12 cellular contexts compared by ENCODE assay signal in genomic region chr6:120077489-120077888, GRCh38.
DNase-seq lines count a peak whose midpoint lies in the region; ATAC-seq and TF ChIP-seq lines count a peak whose summit lies in the region.
"Had no signal": no experiment of that assay in that cellular context is flagged by ENCODE, and none has a peak within 500 bp of the region (broad histone marks: within the 10 kb centered on the region; RNA-seq: fewer than 3 reads in every experiment).

No MANE protein-coding gene starts in this region.

- no peak overlapping the region for H3K4me3 Mint-ChIP-seq in activated T-helper 17 cell treated with anti-CD3 and anti-CD28 coated beads, Interleukin-2, amount 50 U/mL, for 72 hours
- H3K4me3 Mint-ChIP-seq: stimulated activated memory B cell treated with anti-CD40 and anti-IgM and Interleukin-4, amounts not matched to agents 10 μg/mL and 1 μg/mL and 100 μg/mL, for 72 hours had no signal

- no peaks in the 10 kb centered on the region for H3K4me1 Mint-ChIP-seq in activated T-helper 17 cell treated with anti-CD3 and anti-CD28 coated beads, Interleukin-2, amount 50 U/mL, for 72 hours
- H3K4me1 Mint-ChIP-seq: stimulated activated memory B cell treated with anti-CD40 and anti-IgM and Interleukin-4, amounts not matched to agents 10 μg/mL and 1 μg/mL and 100 μg/mL, for 72 hours had no signal

- no peaks in the 10 kb centered on the region for H3K27me3 Mint-ChIP-seq in activated T-helper 17 cell treated with anti-CD3 and anti-CD28 coated beads, Interleukin-2, amount 50 U/mL, for 72 hours
- H3K27me3 Mint-ChIP-seq: stimulated activated memory B cell treated with anti-CD40 and anti-IgM and Interleukin-4, amounts not matched to agents 10 μg/mL and 1 μg/mL and 100 μg/mL, for 72 hours had no signal

- no peaks in the 10 kb centered on the region for H3K9me3 ChIP-seq in tibial nerve

- no peak overlapping the region for H3K27ac Mint-ChIP-seq in activated T-helper 17 cell treated with anti-CD3 and anti-CD28 coated beads, Interleukin-2, amount 50 U/mL, for 72 hours
- H3K27ac Mint-ChIP-seq: stimulated activated memory B cell treated with anti-CD40 and anti-IgM and Interleukin-4, amounts not matched to agents 10 μg/mL and 1 μg/mL and 100 μg/mL, for 72 hours had no signal

- no peak for TF ChIP-seq CTCF in tibial nerve (IDR thresholded peaks at IDR 0.05)

- DNase-seq in Daoy (ENCODE audit: low read depth) (peak; percentile 4), iPS-NIHi7 (ENCODE audit: extremely low spot score) (peak; percentile 30), CD1c-positive myeloid dendritic cell (ENCODE audit: extremely low spot score) (no peak), NCI-H2196 treated with DMSO at 0.1 percent for 48 hours (lab: John Stamatoyannopoulos, UW; ENCODE audit: unreplicated experiment) (no peak), tibial nerve (ENCODE audit: low spot score in 2 of 2) (no peak)
- DNase-seq: dermis blood vessel endothelial cell, SHP77 treated with DMSO at 0.1 percent for 48 hours had no signal

- no peak overlapping the region for H3K27ac ChIP-seq in tibial nerve
- H3K27ac ChIP-seq: KMS-11 had no signal

- H3K36me3 ChIP-seq in tibial nerve, result no peaks in the 10 kb centered on the region

- H3K9me3 Mint-ChIP-seq in activated T-helper 17 cell treated with anti-CD3 and anti-CD28 coated beads, Interleukin-2, amount 50 U/mL, for 72 hours, result no peaks in the 10 kb centered on the region
- H3K9me3 Mint-ChIP-seq: stimulated activated memory B cell treated with anti-CD40 and anti-IgM and Interleukin-4, amounts not matched to agents 10 μg/mL and 1 μg/mL and 100 μg/mL, for 72 hours had no signal

- no peak for TF ChIP-seq POLR2A in tibial nerve (IDR thresholded peaks at IDR 0.05)

- H3K27me3 ChIP-seq in tibial nerve, result no peaks in the 10 kb centered on the region

- no peak for TF ChIP-seq EP300 in Ishikawa (IDR thresholded peaks at IDR 0.05; ENCODE audit: borderline replicate concordance)
- TF ChIP-seq EP300 in tibial nerve (IDR thresholded peaks at IDR 0.05), result no peak

- 29 to 33% methylated on average over 2 of the region's 2 CpGs for WGBS in tibial nerve, 2 donors

- H3K36me3 Mint-ChIP-seq in activated T-helper 17 cell treated with anti-CD3 and anti-CD28 coated beads, Interleukin-2, amount 50 U/mL, for 72 hours (ENCODE audit: low read depth), result no peaks in the 10 kb centered on the region
- H3K36me3 Mint-ChIP-seq: stimulated activated memory B cell treated with anti-CD40 and anti-IgM and Interleukin-4, amounts not matched to agents 10 μg/mL and 1 μg/mL and 100 μg/mL, for 72 hours had no signal

- peak; percentile 50; the same call in 1 of the 2 replicates for TF ChIP-seq RAD21 in Ishikawa (IDR thresholded peaks at IDR 0.05; ENCODE audit: low read depth)

- peak; percentile 7 for ATAC-seq in activated T-helper 17 cell treated with anti-CD3 and anti-CD28 coated beads, Interleukin-2, amount 50 U/mL, for 72 hours (replicated peaks)
- ATAC-seq in HG03097 (IDR thresholded peaks at IDR 0.05; ENCODE audit: low FRiP score, unreplicated experiment), result no peak
- ATAC-seq: stimulated activated memory B cell treated with anti-CD40 and anti-IgM and Interleukin-4, amounts not matched to agents 10 μg/mL and 1 μg/mL and 100 μg/mL, for 72 hours had no signal

- no peaks in the 10 kb centered on the region for H3K4me1 ChIP-seq in tibial nerve

- no peak overlapping the region for H3K4me3 ChIP-seq in tibial nerve

TF ChIP-seq in Ishikawa, 13 proteins besides CTCF, POLR2A, EP300 and RAD21:
- TF ChIP-seq NFIC (IDR thresholded peaks at IDR 0.05), result no peak
- no peak for TF ChIP-seq FOXM1 (IDR thresholded peaks at IDR 0.05; ENCODE audit: borderline replicate concordance, low read depth)
- TF ChIP-seq CREB1 (IDR thresholded peaks at IDR 0.05; ENCODE audit: low read depth), result no peak
- TF ChIP-seq MAX (IDR thresholded peaks at IDR 0.05), result no peak
- TF ChIP-seq TAF1 (IDR thresholded peaks at IDR 0.05; ENCODE audit: low read depth), result no peak
- TF ChIP-seq YY1 (IDR thresholded peaks at IDR 0.05; ENCODE audit: low read depth), result no peak
- no peak for TF ChIP-seq TEAD4 (IDR thresholded peaks at IDR 0.05)
- TF ChIP-seq ZBTB7A (IDR thresholded peaks at IDR 0.05; ENCODE audit: low read depth), result no peak
- TF ChIP-seq, protein P1, sequence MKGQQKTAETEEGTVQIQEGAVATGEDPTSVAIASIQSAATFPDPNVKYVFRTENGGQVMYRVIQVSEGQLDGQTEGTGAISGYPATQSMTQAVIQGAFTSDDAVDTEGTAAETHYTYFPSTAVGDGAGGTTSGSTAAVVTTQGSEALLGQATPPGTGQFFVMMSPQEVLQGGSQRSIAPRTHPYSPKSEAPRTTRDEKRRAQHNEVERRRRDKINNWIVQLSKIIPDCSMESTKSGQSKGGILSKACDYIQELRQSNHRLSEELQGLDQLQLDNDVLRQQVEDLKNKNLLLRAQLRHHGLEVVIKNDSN (IDR thresholded peaks at IDR 0.05), result no peak

Comparison
In these comparisons a context has a peak if more than half of its experiments do, and no peak if none do; other contexts are left out.
1. DNase-seq: peak in Daoy (single experiment) and iPS-NIHi7 (single experiment); none in CD1c-positive myeloid dendritic cell (single experiment), NCI-H2196 treated with DMSO at 0.1 percent for 48 hours (single experiment) and tibial nerve (0 of 2).